In the genomic region with DNA sequence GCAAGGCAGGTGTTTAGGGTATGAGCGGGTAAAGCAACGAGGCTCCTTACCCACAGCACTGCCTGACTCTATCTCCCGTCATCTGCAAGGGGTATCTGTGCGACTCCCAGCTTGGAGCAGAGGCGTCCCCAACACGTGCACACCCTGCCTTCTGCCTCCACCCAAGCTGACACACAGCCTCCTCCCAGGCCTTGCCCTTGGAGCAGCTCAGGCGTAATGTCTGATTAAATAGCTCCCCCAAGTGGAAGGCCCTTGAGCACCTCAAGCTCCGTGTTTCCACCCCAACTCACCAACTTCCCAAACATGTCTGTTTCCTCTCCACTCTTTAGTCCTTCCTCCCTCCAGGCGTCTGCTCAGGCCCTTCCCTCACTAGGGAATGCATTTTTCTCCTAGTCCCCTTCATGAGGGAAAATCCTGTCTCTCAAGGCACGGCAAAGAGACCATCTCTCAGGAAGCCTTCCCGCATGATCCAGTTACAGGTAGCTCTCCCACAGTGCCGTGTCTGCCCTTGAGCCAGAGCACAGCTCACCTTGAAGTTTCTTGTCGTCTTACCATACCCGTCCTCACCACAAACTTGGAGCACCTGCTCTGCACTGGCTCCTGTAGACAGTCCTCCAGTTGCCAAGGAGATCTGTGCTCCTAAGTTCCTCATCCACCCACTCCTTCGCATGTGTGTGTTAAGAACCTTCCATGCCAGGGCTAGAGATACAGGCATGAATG, we compare ENCODE assay signal across 9 cellular contexts. TPM values are rescaled to one million over a fixed set of nuclear protein-coding genes. Genes with fewer than 3 reads are reported as not detected.
DNase-seq lines count a peak whose midpoint lies in the region; ATAC-seq, FAIRE-seq and TF ChIP-seq lines count a peak whose summit lies in the region.
"Had no signal": no experiment of that assay in that cellular context is flagged by ENCODE, and none has a peak within 500 bp of the region (broad histone marks: within the 10 kb centered on the region; RNA-seq: fewer than 3 reads in every experiment).

No MANE protein-coding gene starts in this region.

- H3K9me3 ChIP-seq in CD4-positive, CD25-positive, alpha-beta regulatory T cell (ENCODE audit: control insufficient read depth in 2 of 2, low read length in 2 of 2): no peaks in the 10 kb centered on the region
- H3K9me3 ChIP-seq in OCI-LY1 (ENCODE audit: low read length): no peaks in the 10 kb centered on the region
- no peaks in the 10 kb centered on the region for H3K9me3 ChIP-seq in colonic mucosa
- no peaks in the 10 kb centered on the region for H3K9me3 ChIP-seq in right lobe of liver
- no peaks in the 10 kb centered on the region for H3K9me3 ChIP-seq in upper lobe of right lung

- no peaks in the 10 kb centered on the region for H3K79me2 ChIP-seq in OCI-LY1 (ENCODE audit: insufficient read depth, low read length)

- intact Hi-C loops in colonic mucosa (cut with DNase I): loop anchor here (2.0 kb wide), 1 partner anchor 87 kb away; no protein-coding TSS in a partner anchor
- intact Hi-C loops in right lobe of liver (cut with DNase I): loop anchor here in 1 of 2 donors (10.0 kb wide), 1 partner anchor 83 kb away; no protein-coding TSS in a partner anchor
- intact Hi-C loops in upper lobe of right lung (cut with DNase I): loop anchor here (10.0 kb wide), 1 partner anchor 83 kb away; no protein-coding TSS in a partner anchor
- intact Hi-C loops in activated T-helper 2 cell treated with anti-CD3 and anti-CD28 coated beads, Interferon-gamma antibody, Interleukin-2, Interleukin-4, amounts not matched to agents 10 μg/mL and 5 μg/mL and 100 μg/mL, durations not matched to agents 14 hours and 24 hours and 36 hours (cut with micrococcal nuclease): no loop called here

- H3K27ac ChIP-seq in CD4-positive, CD25-positive, alpha-beta regulatory T cell (ENCODE audit: insufficient read depth, low read length, poor library complexity, severe bottlenecking): no peak overlapping the region
- no peak overlapping the region for H3K27ac ChIP-seq in OCI-LY1 (ENCODE audit: low read depth, low read length, poor library complexity, severe bottlenecking)
- no peak overlapping the region for H3K27ac ChIP-seq in colonic mucosa
- H3K27ac ChIP-seq in right lobe of liver: no peak overlapping the region
- H3K27ac ChIP-seq in upper lobe of right lung: no peak overlapping the region

- H3K9me3 Mint-ChIP-seq in CD4-positive, CD25-positive, alpha-beta regulatory T cell: no peaks in the 10 kb centered on the region
- no peaks in the 10 kb centered on the region for H3K9me3 Mint-ChIP-seq in activated T-helper 2 cell treated with anti-CD3 and anti-CD28 coated beads, Interferon-gamma antibody, Interleukin-2, Interleukin-4, amounts not matched to agents 10 μg/mL and 5 μg/mL and 100 μg/mL, durations not matched to agents 14 hours and 24 hours and 36 hours

- no peak overlapping the region for H3K4me3 ChIP-seq in CD4-positive, CD25-positive, alpha-beta regulatory T cell (ENCODE audit: low read depth, low read length)
- no peak overlapping the region for H3K4me3 ChIP-seq in OCI-LY1 (ENCODE audit: low read depth, low read length, poor library complexity, severe bottlenecking)
- H3K4me3 ChIP-seq in colonic mucosa: no peak overlapping the region
- no peak overlapping the region for H3K4me3 ChIP-seq in right lobe of liver
- H3K4me3 ChIP-seq in upper lobe of right lung: no peak overlapping the region

- H3K9me2 ChIP-seq in OCI-LY1 (ENCODE audit: low read depth, low read length): no peaks in the 10 kb centered on the region

- H3K9ac ChIP-seq in OCI-LY1 (ENCODE audit: low read length) (no peak overlapping the region), colonic mucosa (ENCODE audit: low read depth in 2 of 2, low read length in 2 of 2) (no peak overlapping the region)

- H3K4me2 ChIP-seq in OCI-LY1 (ENCODE audit: low read length): no peak overlapping the region

- ATAC-seq in CD4-positive, CD25-positive, alpha-beta regulatory T cell (ENCODE audit: low read depth in 2 of 2): no peak
- ATAC-seq in right lobe of liver (peak; percentile 78 to 89 (median 85)), upper lobe of right lung (peak; percentile 95), HG03442 (IDR thresholded peaks at IDR 0.05; ENCODE audit: unreplicated experiment) (no peak)

- no peaks in the 10 kb centered on the region for H3F3A ChIP-seq in OCI-LY1 (ENCODE audit: insufficient read depth, low read length)

- DNase-seq in CD4-positive, CD25-positive, alpha-beta regulatory T cell: peak in 2 of 3 donors; percentile 7 to 55
- DNase-seq in H54 (ENCODE audit: insufficient read length, low spot score) (peak; percentile 43), colonic mucosa (peak; percentile 69), right lobe of liver (peak in 1 of 3 donors; percentile 31), upper lobe of right lung (no peak)
- no peak for DNase-seq in activated T-helper 2 cell treated with anti-CD3 and anti-CD28 coated beads, Interferon-gamma antibody, Interleukin-2, Interleukin-4, amounts not matched to agents 10 μg/mL and 5 μg/mL and 100 μg/mL, durations not matched to agents 14 hours and 24 hours and 36 hours (ENCODE audit: low spot score)

- FAIRE-seq in H54 (lab: Jason Lieb, UNC): no peak

- no peak overlapping the region for H3K27ac Mint-ChIP-seq in CD4-positive, CD25-positive, alpha-beta regulatory T cell
- H3K27ac Mint-ChIP-seq in activated T-helper 2 cell treated with anti-CD3 and anti-CD28 coated beads, Interferon-gamma antibody, Interleukin-2, Interleukin-4, amounts not matched to agents 10 μg/mL and 5 μg/mL and 100 μg/mL, durations not matched to agents 14 hours and 24 hours and 36 hours: no peak overlapping the region

- H3K27me3 Mint-ChIP-seq in CD4-positive, CD25-positive, alpha-beta regulatory T cell: no peaks in the 10 kb centered on the region
- H3K27me3 Mint-ChIP-seq in activated T-helper 2 cell treated with anti-CD3 and anti-CD28 coated beads, Interferon-gamma antibody, Interleukin-2, Interleukin-4, amounts not matched to agents 10 μg/mL and 5 μg/mL and 100 μg/mL, durations not matched to agents 14 hours and 24 hours and 36 hours (ENCODE audit: low read depth): no peaks in the 10 kb centered on the region

- H3K36me3 ChIP-seq in CD4-positive, CD25-positive, alpha-beta regulatory T cell (ENCODE audit: control insufficient read depth, insufficient read depth, low read length): no peaks in the 10 kb centered on the region
- H3K36me3 ChIP-seq in OCI-LY1 (ENCODE audit: insufficient read depth, low read length) (peaks cover 26% of the 10 kb centered on the region), colonic mucosa (peaks cover 9% of the 10 kb centered on the region), right lobe of liver (peaks cover 0 to 33% (median 22%) of the 10 kb centered on the region in 4 donors), upper lobe of right lung (peaks cover 23% of the 10 kb centered on the region)

- 84% methylated on average over 7 of the region's 15 CpGs for WGBS in right lobe of liver (ENCODE audit: insufficient coverage, low coverage, low lambda C conversion rate, missing lambda C conversion rate)

- TF ChIP-seq CTCF in OCI-LY1 (IDR thresholded peaks at IDR 0.05; ENCODE audit: low read length) (peak; percentile 59), colonic mucosa (IDR thresholded peaks at IDR 0.05) (peak; percentile 37), right lobe of liver (IDR thresholded peaks at IDR 0.05) (peak; percentile 27 to 56 (median 41)), upper lobe of right lung (IDR thresholded peaks at IDR 0.05) (peak; percentile 53)

- peaks cover 16% of the 10 kb centered on the region for H3K36me3 Mint-ChIP-seq in CD4-positive, CD25-positive, alpha-beta regulatory T cell
- H3K36me3 Mint-ChIP-seq in activated T-helper 2 cell treated with anti-CD3 and anti-CD28 coated beads, Interferon-gamma antibody, Interleukin-2, Interleukin-4, amounts not matched to agents 10 μg/mL and 5 μg/mL and 100 μg/mL, durations not matched to agents 14 hours and 24 hours and 36 hours (ENCODE audit: low read depth): no peaks in the 10 kb centered on the region

- TF ChIP-seq POLR2A in H54 (IDR thresholded peaks at IDR 0.05; ENCODE audit: low read depth, low read length) (no peak), right lobe of liver (IDR thresholded peaks at IDR 0.05) (no peak)

- H3K4me1 Mint-ChIP-seq in CD4-positive, CD25-positive, alpha-beta regulatory T cell: no peaks in the 10 kb centered on the region
- no peaks in the 10 kb centered on the region for H3K4me1 Mint-ChIP-seq in activated T-helper 2 cell treated with anti-CD3 and anti-CD28 coated beads, Interferon-gamma antibody, Interleukin-2, Interleukin-4, amounts not matched to agents 10 μg/mL and 5 μg/mL and 100 μg/mL, durations not matched to agents 14 hours and 24 hours and 36 hours (ENCODE audit: low read depth)

- H2AFZ ChIP-seq in OCI-LY1 (ENCODE audit: low read length): no peak overlapping the region

- H4K20me1 ChIP-seq in OCI-LY1 (ENCODE audit: insufficient read depth, low read length): no peaks in the 10 kb centered on the region

- H3K4me3 Mint-ChIP-seq in CD4-positive, CD25-positive, alpha-beta regulatory T cell: no peak overlapping the region
- H3K4me3 Mint-ChIP-seq in activated T-helper 2 cell treated with anti-CD3 and anti-CD28 coated beads, Interferon-gamma antibody, Interleukin-2, Interleukin-4, amounts not matched to agents 10 μg/mL and 5 μg/mL and 100 μg/mL, durations not matched to agents 14 hours and 24 hours and 36 hours (ENCODE audit: low read depth): no peak overlapping the region

- H3K4me1 ChIP-seq in CD4-positive, CD25-positive, alpha-beta regulatory T cell (ENCODE audit: control insufficient read depth, insufficient read depth, low read length, poor library complexity, severe bottlenecking): no peaks in the 10 kb centered on the region
- H3K4me1 ChIP-seq in OCI-LY1 (ENCODE audit: insufficient read depth, low read length, severe bottlenecking) (no peaks in the 10 kb centered on the region), colonic mucosa (no peaks in the 10 kb centered on the region), right lobe of liver (no peaks in the 10 kb centered on the region), upper lobe of right lung (no peaks in the 10 kb centered on the region)

- H3K27me3 ChIP-seq in CD4-positive, CD25-positive, alpha-beta regulatory T cell (ENCODE audit: control insufficient read depth, insufficient read depth, low read length): no peaks in the 10 kb centered on the region
- H3K27me3 ChIP-seq in OCI-LY1 (ENCODE audit: insufficient read depth, low read length) (no peaks in the 10 kb centered on the region), colonic mucosa (no peaks in the 10 kb centered on the region), right lobe of liver (no peaks in the 10 kb centered on the region), upper lobe of right lung (no peaks in the 10 kb centered on the region)

RNA-seq across cellular contexts. Expression of a gene that starts 15.8 kb away (rescaled TPM):
- not detected for total RNA-seq in CD4-positive, CD25-positive, alpha-beta regulatory T cell
- under 1 TPM in 1 of 4 donors, not detected in 3; 0.54 TPM for polyA plus RNA-seq in CD4-positive, CD25-positive, alpha-beta regulatory T cell
- total RNA-seq in colonic mucosa: 1 to 10 TPM; 7.4 to 7.5 TPM
- total RNA-seq in right lobe of liver: 1 to 10 TPM in 4 of 6 experiments, under 1 TPM in 2; 0.71 to 3.5 (median 1.4) TPM
- 14.2 TPM for total RNA-seq in upper lobe of right lung
- total RNA-seq in activated T-helper 2 cell treated with anti-CD3 and anti-CD28 coated beads, Interferon-gamma antibody, Interleukin-2, Interleukin-4, amounts not matched to agents 10 μg/mL and 5 μg/mL and 100 μg/mL, durations not matched to agents 14 hours and 24 hours and 36 hours: 3.8 and 4.5 TPM in 2 replicates
- polyA plus RNA-seq: neural cell had no signal

RNA-seq across cellular contexts. Expression of a gene that starts 48.8 kb away (rescaled TPM):
- not detected for total RNA-seq in CD4-positive, CD25-positive, alpha-beta regulatory T cell
- not detected for polyA plus RNA-seq in CD4-positive, CD25-positive, alpha-beta regulatory T cell
- total RNA-seq in colonic mucosa (not detected), right lobe of liver (not detected), upper lobe of right lung (6.4 TPM)
- not detected in 2 replicates for total RNA-seq in activated T-helper 2 cell treated with anti-CD3 and anti-CD28 coated beads, Interferon-gamma antibody, Interleukin-2, Interleukin-4, amounts not matched to agents 10 μg/mL and 5 μg/mL and 100 μg/mL, durations not matched to agents 14 hours and 24 hours and 36 hours
- polyA plus RNA-seq: neural cell had no signal

Comparison
In these comparisons a context has a peak if more than half of its experiments do, and no peak if none do; other contexts are left out.
1. ATAC-seq: peak in right lobe of liver (4 of 4) and upper lobe of right lung (single experiment); none in CD4-positive, CD25-positive, alpha-beta regulatory T cell (0 of 2) and HG03442 (single experiment).
2. DNase-seq: peak in CD4-positive, CD25-positive, alpha-beta regulatory T cell (2 of 3), H54 (single experiment) and colonic mucosa (single experiment); none in upper lobe of right lung (single experiment) and activated T-helper 2 cell treated with anti-CD3 and anti-CD28 coated beads, Interferon-gamma antibody, Interleukin-2, Interleukin-4, amounts not matched to agents 10 μg/mL and 5 μg/mL and 100 μg/mL, durations not matched to agents 14 hours and 24 hours and 36 hours (single experiment).
3. Peak in every context shown above with its lines, with median percentiles within 50 percentile points of each other: CTCF ChIP-seq.